ENCODE assay signal across 8 cellular contexts in genomic region chr12:6953417-6954315, GRCh38.
DNase-seq lines count a peak whose midpoint lies in the region; ATAC-seq, FAIRE-seq and TF ChIP-seq lines count a peak whose summit lies in the region.

No MANE protein-coding gene starts in this region.

- TF ChIP-seq CTCF in cardiac fibroblast (IDR thresholded peaks at IDR 0.05; ENCODE audit: low read depth, low read length), result no peak

- peak overlapping the region; percentile 79 to 91 for H3K27ac ChIP-seq in mucosa of rectum (ENCODE audit: low read depth in 2 of 2, low read length in 2 of 2)

- H3K36me3 ChIP-seq in mucosa of rectum (ENCODE audit: control insufficient read depth in 2 of 2, insufficient read depth in 2 of 2, low read length in 2 of 2), result peaks cover 7 to 36% of the 10 kb centered on the region in 2 donors

- ATAC-seq in GM19035 (IDR thresholded peaks at IDR 0.05; ENCODE audit: unreplicated experiment) (peak; percentile 48), HG03095 (IDR thresholded peaks at IDR 0.05; ENCODE audit: unreplicated experiment) (peak; percentile 39)

- H3K4me3 ChIP-seq in cardiac fibroblast (replicated peaks in 1 of 2; ENCODE audit: low read depth in 2 of 2, low read length in 2 of 2), result no peak overlapping the region
- H3K4me3 ChIP-seq in mucosa of rectum (ENCODE audit: low read length in 2 of 2), result peak overlapping the region; percentile 62 to 76

- no peaks in the 10 kb centered on the region for H3K27me3 ChIP-seq in mucosa of rectum (ENCODE audit: control insufficient read depth in 2 of 2, insufficient read depth in 2 of 2, low read length in 2 of 2)

- peak overlapping the region; percentile 67 to 72 for H3K9ac ChIP-seq in mucosa of rectum (ENCODE audit: low read depth in 1 of 2, low read length in 2 of 2)

- FAIRE-seq in RCC 7860 (lab: Jason Lieb, UNC), result no peak

- DNase-seq in T-helper 22 cell (ENCODE audit: low read depth) (peak; percentile 76), cardiac fibroblast (ENCODE audit: low read depth in 2 of 2) (peak; percentile 47 to 68), stromal cell of bone marrow (ENCODE audit: low read depth) (peak; percentile 80), RCC 7860 (ENCODE audit: low spot score) (no peak), NCI-H345 (lab: John Stamatoyannopoulos, UW) (no peak)

- no peaks in the 10 kb centered on the region for H3K9me3 ChIP-seq in mucosa of rectum (ENCODE audit: control insufficient read depth in 2 of 2, low read length in 2 of 2)

- H3K4me1 ChIP-seq in mucosa of rectum (ENCODE audit: control insufficient read depth in 2 of 2, insufficient read depth in 2 of 2, low read length in 2 of 2), result peaks cover 29 to 53% of the 10 kb centered on the region in 2 donors

Comparison
In these comparisons a context has a peak if more than half of its experiments do, and no peak if none do; other contexts are left out.
1. DNase-seq: peak in T-helper 22 cell (single experiment), cardiac fibroblast (2 of 2) and stromal cell of bone marrow (single experiment); none in RCC 7860 (single experiment) and NCI-H345 (single experiment).
2. H3K4me3 ChIP-seq: peak in mucosa of rectum (2 of 2); none in cardiac fibroblast (0 of 2).